ENCODE assay signal across 20 cellular contexts in the genomic region with DNA sequence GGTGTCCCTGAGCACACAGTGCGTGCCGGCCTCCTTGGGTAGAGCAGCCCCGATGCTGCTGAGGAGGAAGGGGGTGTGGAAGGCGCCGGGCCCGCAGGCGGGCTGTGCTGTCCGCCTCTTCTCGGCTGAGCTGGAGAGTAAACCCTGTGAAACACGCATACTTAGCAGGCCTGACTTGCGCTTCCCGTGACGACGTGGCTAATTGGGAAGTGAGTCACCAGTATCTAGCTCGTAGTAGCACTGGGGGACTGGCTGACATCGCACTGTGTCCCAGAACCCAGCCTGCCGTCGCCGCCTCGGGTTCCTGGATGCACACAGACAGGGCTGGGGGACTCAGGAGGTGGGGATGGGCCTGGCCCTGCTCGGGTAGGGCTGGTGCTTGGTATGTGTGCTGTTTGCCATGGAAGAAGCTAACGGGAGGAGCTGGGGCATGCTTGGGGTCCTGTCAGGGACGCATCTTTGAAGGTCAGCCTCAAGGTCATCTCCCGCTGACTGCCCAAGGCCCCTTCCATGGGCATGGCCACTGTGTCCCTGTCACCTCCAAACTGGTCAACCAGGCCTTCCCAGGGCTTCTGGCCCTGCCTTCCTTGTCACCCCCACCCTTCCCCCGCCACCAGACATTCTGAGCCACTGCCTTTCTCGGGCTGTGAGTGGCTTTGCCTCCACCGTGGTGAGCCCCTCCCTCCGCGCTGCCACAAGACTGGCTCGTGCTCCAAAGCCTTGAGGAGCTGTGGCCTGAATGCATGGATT.
DNase-seq lines count a peak whose midpoint lies in the region; ATAC-seq and TF ChIP-seq lines count a peak whose summit lies in the region.
"Had no signal": no experiment of that assay in that cellular context is flagged by ENCODE, and none has a peak within 500 bp of the region (broad histone marks: within the 10 kb centered on the region; RNA-seq: fewer than 3 reads in every experiment).

No MANE protein-coding gene starts in this region.

- 80 to 85% (median 84%) methylated on average over 29 to 30 of the region's 30 CpGs for WGBS in spleen, 5 donors

- DNase-seq in H4 (ENCODE audit: low spot score), result peak; percentile 89
- peak; percentile 64 for DNase-seq in spleen
- no peak for DNase-seq in type B pancreatic cell (ENCODE audit: extremely low spot score, unreplicated experiment)
- no peak for DNase-seq in activated naive CD4-positive, alpha-beta T cell treated with anti-CD3 and anti-CD28 coated beads for 36 hours
- DNase-seq: activated CD4-positive, CD25-positive, alpha-beta regulatory T cell; activated CD8-positive, alpha-beta T cell treated with anti-CD3 and anti-CD28 coated beads for 36 hours; activated naive CD4-positive, alpha-beta T cell treated with Interleukin-2 at 50 U/mL for 16 hours; activated T-cell treated with anti-CD3 and anti-CD28 coated beads, Interleukin-2, amount 50 U/mL, for 1 hour; Caco-2; glutamatergic neuron; NCI-H2029; NCI-H524; stimulated activated CD4-positive, alpha-beta T cell treated with anti-CD3 and anti-CD28 coated beads, Interleukin-12 subunit alpha, Interleukin-12 subunit beta, amount 100 ng/mL, for 4 hours; T-helper 9 cell had no signal

- TF ChIP-seq POLR2A in spleen (IDR thresholded peaks at IDR 0.05), result no peak

- CTCF ChIA-PET in activated naive CD4-positive, alpha-beta T cell treated with anti-CD3 and anti-CD28 coated beads for 36 hours (lab: Charles Lee), result no interaction called here

- no peak for TF ChIP-seq CTCF in spleen (IDR thresholded peaks at IDR 0.05 in 8 of 11, conservative IDR thresholded peaks at IDR 0.05 in 3 of 11)
- TF ChIP-seq CTCF in type B pancreatic cell (conservative IDR thresholded peaks at IDR 0.05), result no peak

- peaks cover 3% of the 10 kb centered on the region for H3K36me3 ChIP-seq in iPS-15b (ENCODE audit: control insufficient read depth, insufficient read depth, low read length)
- H3K36me3 ChIP-seq in spleen, result no peaks in the 10 kb centered on the region
- H3K36me3 ChIP-seq: neural progenitor cell had no signal

- no peak overlapping the region for H3K27ac Mint-ChIP-seq in type B pancreatic cell
- H3K27ac Mint-ChIP-seq in activated naive CD4-positive, alpha-beta T cell treated with anti-CD3 and anti-CD28 coated beads for 36 hours, result no peak overlapping the region
- H3K27ac Mint-ChIP-seq: activated CD8-positive, alpha-beta T cell treated with anti-CD3 and anti-CD28 coated beads for 36 hours; neural progenitor cell had no signal

- intact Hi-C loops in spleen (cut with DNase I; ENCODE audit: low total_unique reads), result no loop called here
- intact Hi-C loops in activated naive CD4-positive, alpha-beta T cell treated with anti-CD3 and anti-CD28 coated beads for 36 hours (cut with micrococcal nuclease), result no loop called here

- H3K27ac ChIP-seq in angular gyrus (ENCODE audit: low read depth, low read length), result peak overlapping the region; percentile 48
- no peak overlapping the region for H3K27ac ChIP-seq in spleen
- H3K27ac ChIP-seq: KMS-11, neural progenitor cell had no signal

- no peak overlapping the region for H3K4me3 Mint-ChIP-seq in type B pancreatic cell
- no peak overlapping the region for H3K4me3 Mint-ChIP-seq in activated naive CD4-positive, alpha-beta T cell treated with anti-CD3 and anti-CD28 coated beads for 36 hours
- H3K4me3 Mint-ChIP-seq: activated CD8-positive, alpha-beta T cell treated with anti-CD3 and anti-CD28 coated beads for 36 hours; neural progenitor cell had no signal

- H3K4me3 ChIP-seq in iPS-15b (ENCODE audit: low read depth, low read length) (no peak overlapping the region), spleen (no peak overlapping the region)
- H3K4me3 ChIP-seq: neural progenitor cell had no signal

- H3K36me3 Mint-ChIP-seq in type B pancreatic cell, result no peaks in the 10 kb centered on the region
- no peaks in the 10 kb centered on the region for H3K36me3 Mint-ChIP-seq in activated naive CD4-positive, alpha-beta T cell treated with anti-CD3 and anti-CD28 coated beads for 36 hours (ENCODE audit: low read depth)
- H3K36me3 Mint-ChIP-seq: neural progenitor cell had no signal

- H3K4me1 ChIP-seq in iPS-15b (ENCODE audit: control insufficient read depth, insufficient read depth, low read length), result peaks cover 6% of the 10 kb centered on the region
- no peaks in the 10 kb centered on the region for H3K4me1 ChIP-seq in spleen
- H3K4me1 ChIP-seq: Caco-2 had no signal

- no peaks in the 10 kb centered on the region for H3K9me3 Mint-ChIP-seq in type B pancreatic cell
- no peaks in the 10 kb centered on the region for H3K9me3 Mint-ChIP-seq in activated naive CD4-positive, alpha-beta T cell treated with anti-CD3 and anti-CD28 coated beads for 36 hours
- H3K9me3 Mint-ChIP-seq: activated CD8-positive, alpha-beta T cell treated with anti-CD3 and anti-CD28 coated beads for 36 hours; neural progenitor cell had no signal

- H3K9ac ChIP-seq in iPS-15b (ENCODE audit: low read depth, low read length), result peak overlapping the region; percentile 47
- H3K9ac ChIP-seq: KMS-11, neural progenitor cell had no signal

- H3K27me3 Mint-ChIP-seq in type B pancreatic cell, result peaks cover 2% of the 10 kb centered on the region
- H3K27me3 Mint-ChIP-seq in activated naive CD4-positive, alpha-beta T cell treated with anti-CD3 and anti-CD28 coated beads for 36 hours (ENCODE audit: low read depth), result peaks cover 4% of the 10 kb centered on the region

- no peak for ATAC-seq in HG03520 (IDR thresholded peaks at IDR 0.05; ENCODE audit: unreplicated experiment)
- ATAC-seq: activated CD8-positive, alpha-beta T cell treated with anti-CD3 and anti-CD28 coated beads for 36 hours; SK-N-SH treated with all-trans-retinoic acid at 6 μM for 48 hours had no signal

- H3K27me3 ChIP-seq in iPS-15b (ENCODE audit: control insufficient read depth, insufficient read depth, low read length), result no peaks in the 10 kb centered on the region
- H3K27me3 ChIP-seq in spleen (replicated peaks in 1 of 7), result peaks cover 0 to 50% (median 0%) of the 10 kb centered on the region in 7 donors
- H3K27me3 ChIP-seq: neural progenitor cell had no signal

- H3K9me3 ChIP-seq in iPS-15b (ENCODE audit: control insufficient read depth, insufficient read depth, low read length) (no peaks in the 10 kb centered on the region), spleen (no peaks in the 10 kb centered on the region)
- H3K9me3 ChIP-seq: Caco-2 had no signal

- H3K4me1 Mint-ChIP-seq in type B pancreatic cell (ENCODE audit: unreplicated experiment), result peaks cover 5% of the 10 kb centered on the region
- H3K4me1 Mint-ChIP-seq in activated naive CD4-positive, alpha-beta T cell treated with anti-CD3 and anti-CD28 coated beads for 36 hours (ENCODE audit: low read depth), result no peaks in the 10 kb centered on the region

Comparison
In these comparisons a context has a peak if more than half of its experiments do, and no peak if none do; other contexts are left out.
1. DNase-seq: peak in H4 (single experiment) and spleen (single experiment); none in type B pancreatic cell (single experiment) and activated naive CD4-positive, alpha-beta T cell treated with anti-CD3 and anti-CD28 coated beads for 36 hours (single experiment).